16 cellular contexts compared by ENCODE assay signal in the genomic region with DNA sequence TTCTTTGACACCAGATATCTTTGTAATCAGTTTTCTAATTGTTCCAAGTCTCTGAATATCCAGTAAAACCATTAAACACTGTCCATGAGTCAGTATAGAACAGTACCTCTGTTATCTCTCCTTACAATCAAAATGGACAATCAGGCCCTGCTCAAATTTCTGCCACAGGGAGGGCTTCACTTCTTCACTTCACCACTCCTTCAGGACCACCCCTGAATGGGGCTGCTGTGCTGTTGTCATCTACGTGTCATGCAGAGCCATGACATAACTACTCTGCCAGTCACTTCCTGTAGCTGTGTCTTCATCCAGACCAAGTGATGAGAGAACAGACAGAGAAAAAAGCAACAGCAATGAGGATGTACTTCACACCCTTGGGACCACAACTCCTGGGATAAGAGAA.
DNase-seq lines count a peak whose midpoint lies in the region; ATAC-seq and TF ChIP-seq lines count a peak whose summit lies in the region.
"Had no signal": no experiment of that assay in that cellular context is flagged by ENCODE, and none has a peak within 500 bp of the region (broad histone marks: within the 10 kb centered on the region; RNA-seq: fewer than 3 reads in every experiment).

No MANE protein-coding gene starts in this region.

- peaks cover 0 to 7% of the 10 kb centered on the region in 2 donors for H3K4me1 Mint-ChIP-seq in natural killer cell
- H3K4me1 Mint-ChIP-seq: activated naive CD8-positive, alpha-beta T cell treated with anti-CD3 and anti-CD28 coated beads, Interleukin-2, amount 10 ng/mL, durations not matched to agents 7 days and 5 days had no signal

- no peaks in the 10 kb centered on the region for H3K27me3 Mint-ChIP-seq in natural killer cell (ENCODE audit: low read depth in 2 of 2)
- H3K27me3 Mint-ChIP-seq: activated naive CD8-positive, alpha-beta T cell treated with anti-CD3 and anti-CD28 coated beads, Interleukin-2, amount 10 ng/mL, durations not matched to agents 7 days and 5 days; natural killer cell treated with Interleukin-12 subunit alpha and Interleukin-12 subunit beta and Interleukin-15 and Interleukin-18, amount 100 ng/mL, for 72 hours had no signal

- H3K27me3 ChIP-seq in OCI-LY3 (ENCODE audit: low read depth, low read length): no peaks in the 10 kb centered on the region
- H3K27me3 ChIP-seq in osteoblast (ENCODE audit: insufficient read depth, low read length): no peaks in the 10 kb centered on the region
- H3K27me3 ChIP-seq: hepatocyte, tibial nerve had no signal

- peak overlapping the region; percentile 23 for H3K4me2 ChIP-seq in OCI-LY3 (ENCODE audit: low read length)
- no peak overlapping the region for H3K4me2 ChIP-seq in osteoblast (ENCODE audit: insufficient read depth, low read length)
- H3K4me2 ChIP-seq: hepatocyte had no signal

- H3K9ac ChIP-seq in OCI-LY3 (ENCODE audit: low read length): no peak overlapping the region; the same call in 1 of the 2 replicates

- H3K9me3 ChIP-seq in OCI-LY3 (ENCODE audit: insufficient read depth, low read length) (no peaks in the 10 kb centered on the region), osteoblast (ENCODE audit: low read depth, low read length) (no peaks in the 10 kb centered on the region)
- H3K9me3 ChIP-seq: tibial nerve had no signal

- DNase-seq in H4 (ENCODE audit: low spot score) (peak; percentile 26), cardiac fibroblast (ENCODE audit: low read depth in 2 of 2) (peak; percentile 9 to 61), osteoblast (ENCODE audit: insufficient read length, low spot score, missing footprints) (peak; percentile 58), caudate nucleus (lab: John Stamatoyannopoulos, UW) (no peak), sciatic nerve (ENCODE audit: low spot score) (no peak), natural killer cell (no peak)
- DNase-seq in activated naive CD4-positive, alpha-beta T cell treated with anti-CD3 and anti-CD28 coated beads, Interleukin-2, amount 50 U/mL, for 72 hours (ENCODE audit: low spot score in 2 of 2): no peak
- DNase-seq: activated naive CD8-positive, alpha-beta T cell treated with anti-CD3 and anti-CD28 coated beads, Interleukin-2, amount 10 ng/mL, durations not matched to agents 7 days and 5 days; NCI-H524 treated with DMSO at 0.1 percent for 48 hours; stimulated activated CD8-positive, alpha-beta memory T cell treated with anti-CD3 and anti-CD28 coated beads, Interleukin-4, amount 100 ng/mL, for 48 hours; T-helper 1 cell had no signal

- no peak for ATAC-seq in sciatic nerve
- ATAC-seq in natural killer cell: no peak
- no peak for ATAC-seq in activated naive CD4-positive, alpha-beta T cell treated with anti-CD3 and anti-CD28 coated beads, Interleukin-2, amount 50 U/mL, for 72 hours

- no peak overlapping the region for H3K4me3 Mint-ChIP-seq in natural killer cell
- H3K4me3 Mint-ChIP-seq: activated naive CD8-positive, alpha-beta T cell treated with anti-CD3 and anti-CD28 coated beads, Interleukin-2, amount 10 ng/mL, durations not matched to agents 7 days and 5 days; CD14-positive monocyte; natural killer cell treated with Interleukin-12 subunit alpha and Interleukin-12 subunit beta and Interleukin-15 and Interleukin-18, amount 100 ng/mL, for 72 hours had no signal

- TF ChIP-seq CTCF in OCI-LY3 (IDR thresholded peaks at IDR 0.05; ENCODE audit: low read depth, low read length) (no peak), cardiac fibroblast (IDR thresholded peaks at IDR 0.05; ENCODE audit: low read depth, low read length) (no peak), osteoblast (IDR thresholded peaks at IDR 0.05; ENCODE audit: extremely low read depth, low read depth, low read length) (no peak), natural killer cell (IDR thresholded peaks at IDR 0.05) (no peak)

- peaks cover 5% of the 10 kb centered on the region for H3K36me3 Mint-ChIP-seq in natural killer cell
- H3K36me3 Mint-ChIP-seq in activated naive CD4-positive, alpha-beta T cell treated with anti-CD3 and anti-CD28 coated beads, Interleukin-2, amount 50 U/mL, for 72 hours: peaks cover 0 to 6% of the 10 kb centered on the region in 2 donors
- H3K36me3 Mint-ChIP-seq: activated naive CD8-positive, alpha-beta T cell treated with anti-CD3 and anti-CD28 coated beads, Interleukin-2, amount 10 ng/mL, durations not matched to agents 7 days and 5 days; natural killer cell treated with Interleukin-12 subunit alpha and Interleukin-12 subunit beta and Interleukin-15 and Interleukin-18, amount 100 ng/mL, for 72 hours had no signal

- intact Hi-C loops in sciatic nerve (cut with DNase I): no loop called here
- intact Hi-C loops in natural killer cell (cut with micrococcal nuclease): loop anchor here (10.0 kb wide), 1 partner anchor 322 kb away; no protein-coding TSS in a partner anchor

- H3K36me3 ChIP-seq in OCI-LY3 (replicated peaks; ENCODE audit: low read depth, low read length): no peaks in the 10 kb centered on the region
- no peaks in the 10 kb centered on the region for H3K36me3 ChIP-seq in osteoblast (ENCODE audit: insufficient read depth, low read length)

- H3K9me3 Mint-ChIP-seq in natural killer cell: no peaks in the 10 kb centered on the region
- peaks cover 0 to 9% of the 10 kb centered on the region in 2 donors for H3K9me3 Mint-ChIP-seq in activated naive CD4-positive, alpha-beta T cell treated with anti-CD3 and anti-CD28 coated beads, Interleukin-2, amount 50 U/mL, for 72 hours
- H3K9me3 Mint-ChIP-seq: natural killer cell treated with Interleukin-12 subunit alpha and Interleukin-12 subunit beta and Interleukin-15 and Interleukin-18, amount 100 ng/mL, for 72 hours had no signal

- 0 out of 2 replicates have a peak overlapping the region, but pooled peaks have one; percentile 17 for H3K27ac ChIP-seq in OCI-LY3 (ENCODE audit: low read length)
- peak overlapping the region; percentile 30 for H3K27ac ChIP-seq in osteoblast (ENCODE audit: low read depth, low read length)
- no peak overlapping the region for H3K27ac ChIP-seq in caudate nucleus (ENCODE audit: low read depth, low read length)
- H3K27ac ChIP-seq: hepatocyte, tibial nerve had no signal

- H4K20me1 ChIP-seq in OCI-LY3 (ENCODE audit: insufficient read depth, low read length): no peaks in the 10 kb centered on the region
- H4K20me1 ChIP-seq in osteoblast (ENCODE audit: insufficient read depth, low read length): peaks cover 3% of the 10 kb centered on the region

- H2AFZ ChIP-seq in OCI-LY3 (ENCODE audit: low read depth, low read length) (peak overlapping the region; percentile 65), osteoblast (ENCODE audit: low read length) (no peak overlapping the region)
- H2AFZ ChIP-seq: hepatocyte had no signal

- peak overlapping the region in 1 of 2 donors; percentile 25 for H3K27ac Mint-ChIP-seq in natural killer cell
- H3K27ac Mint-ChIP-seq in activated naive CD4-positive, alpha-beta T cell treated with anti-CD3 and anti-CD28 coated beads, Interleukin-2, amount 50 U/mL, for 72 hours: no peak overlapping the region
- H3K27ac Mint-ChIP-seq: activated naive CD8-positive, alpha-beta T cell treated with anti-CD3 and anti-CD28 coated beads, Interleukin-2, amount 10 ng/mL, durations not matched to agents 7 days and 5 days; natural killer cell treated with Interleukin-12 subunit alpha and Interleukin-12 subunit beta and Interleukin-15 and Interleukin-18, amount 100 ng/mL, for 72 hours had no signal

- no peaks in the 10 kb centered on the region for H3K79me2 ChIP-seq in OCI-LY3 (ENCODE audit: low read length)
- peaks cover 72% of the 10 kb centered on the region for H3K79me2 ChIP-seq in osteoblast (ENCODE audit: insufficient read depth, low read length)

- H3K4me1 ChIP-seq in OCI-LY3 (ENCODE audit: low read length) (peaks cover 17% of the 10 kb centered on the region), osteoblast (ENCODE audit: insufficient read depth, low read length) (peaks cover 9% of the 10 kb centered on the region)

- H3K4me3 ChIP-seq in OCI-LY3 (ENCODE audit: low read length) (no peak overlapping the region), cardiac fibroblast (replicated peaks in 1 of 2; ENCODE audit: low read depth in 2 of 2, low read length in 2 of 2) (no peak overlapping the region), osteoblast (ENCODE audit: insufficient read depth, low read length) (no peak overlapping the region)
- H3K4me3 ChIP-seq: hepatocyte, tibial nerve had no signal

Comparison
In these comparisons a context has a peak if more than half of its experiments do, and no peak if none do; other contexts are left out.
1. DNase-seq: peak in H4 (single experiment), cardiac fibroblast (2 of 2) and osteoblast (single experiment); none in caudate nucleus (0 of 61), sciatic nerve (single experiment), natural killer cell (single experiment) and activated naive CD4-positive, alpha-beta T cell treated with anti-CD3 and anti-CD28 coated beads, Interleukin-2, amount 50 U/mL, for 72 hours (0 of 2).